In genomic region chr11:33722579-33723234, GRCh38 we compare ENCODE assay signal across 9 cellular contexts. TPM values are rescaled to one million over a fixed set of nuclear protein-coding genes. Genes with fewer than 3 reads are reported as not detected.
DNase-seq lines count a peak whose midpoint lies in the region; ATAC-seq and TF ChIP-seq lines count a peak whose summit lies in the region.
"Had no signal": no experiment of that assay in that cellular context is flagged by ENCODE, and none has a peak within 500 bp of the region (broad histone marks: within the 10 kb centered on the region; RNA-seq: fewer than 3 reads in every experiment).

No MANE protein-coding gene starts in this region.

- peak overlapping the region; percentile 32 for H3K27ac Mint-ChIP-seq in activated CD4-positive, alpha-beta T cell treated with anti-CD3 and anti-CD28 coated beads, Interleukin-2, amount 10 ng/mL, durations not matched to agents 7 days and 5 days

- H3K9me3 ChIP-seq in lower lobe of right lung: no peaks in the 10 kb centered on the region

- peak; percentile 57 for ATAC-seq in HG03103 (IDR thresholded peaks at IDR 0.05; ENCODE audit: low read depth, unreplicated experiment)
- ATAC-seq in lower lobe of right lung: peak; percentile 73

- peaks cover 47% of the 10 kb centered on the region for H3K36me3 ChIP-seq in lower lobe of right lung
- no peaks in the 10 kb centered on the region for H3K36me3 ChIP-seq in urinary bladder (ENCODE audit: insufficient read depth)

- H3K4me3 ChIP-seq in lower lobe of right lung (no peak overlapping the region), urinary bladder (ENCODE audit: low read depth, low read length) (no peak overlapping the region)

- H3K4me1 ChIP-seq in lower lobe of right lung: peaks cover 69% of the 10 kb centered on the region
- peaks cover 6% of the 10 kb centered on the region for H3K4me1 ChIP-seq in urinary bladder (ENCODE audit: insufficient read depth)

- H3K36me3 Mint-ChIP-seq in activated CD4-positive, alpha-beta T cell treated with anti-CD3 and anti-CD28 coated beads, Interleukin-2, amount 10 ng/mL, durations not matched to agents 7 days and 5 days (ENCODE audit: low read depth): peaks cover 22% of the 10 kb centered on the region

- DNase-seq in activated CD4-positive, alpha-beta T cell treated with anti-CD3 and anti-CD28 coated beads, Interleukin-2, amount 10 ng/mL, durations not matched to agents 7 days and 5 days: no peak
- no peak for DNase-seq in activated CD4-positive, alpha-beta T cell treated with anti-CD3 and anti-CD28 coated beads, Interleukin-2, amount 50 U/mL, for 1 hour
- DNase-seq in lower lobe of right lung (no peak), NCI-H774 (lab: John Stamatoyannopoulos, UW) (no peak), NCI-H146 (lab: John Stamatoyannopoulos, UW) (no peak)

- no peaks in the 10 kb centered on the region for H3K27me3 ChIP-seq in lower lobe of right lung (ENCODE audit: low read depth)

- no peak for TF ChIP-seq CTCF in lower lobe of right lung (IDR thresholded peaks at IDR 0.05)

- H3K27ac ChIP-seq in adipose tissue (ENCODE audit: low read depth, low read length) (peak overlapping the region; percentile 14), lower lobe of right lung (peak overlapping the region; percentile 84), urinary bladder (ENCODE audit: low read depth) (peak overlapping the region; percentile 12)

- H3K27me3 Mint-ChIP-seq in activated CD4-positive, alpha-beta T cell treated with anti-CD3 and anti-CD28 coated beads, Interleukin-2, amount 10 ng/mL, durations not matched to agents 7 days and 5 days: peaks cover 2% of the 10 kb centered on the region

- WGBS in adipose tissue, 3 donors: 55 to 93% (median 69%) methylated on average over 2 of the region's 2 CpGs
- 80% methylated on average over 2 of the region's 2 CpGs for WGBS in urinary bladder

- H3K9me3 Mint-ChIP-seq in activated CD4-positive, alpha-beta T cell treated with anti-CD3 and anti-CD28 coated beads, Interleukin-2, amount 10 ng/mL, durations not matched to agents 7 days and 5 days: no peaks in the 10 kb centered on the region

- no peak overlapping the region for H3K4me3 Mint-ChIP-seq in activated CD4-positive, alpha-beta T cell treated with anti-CD3 and anti-CD28 coated beads, Interleukin-2, amount 10 ng/mL, durations not matched to agents 7 days and 5 days

- H3K4me1 Mint-ChIP-seq in activated CD4-positive, alpha-beta T cell treated with anti-CD3 and anti-CD28 coated beads, Interleukin-2, amount 10 ng/mL, durations not matched to agents 7 days and 5 days: peaks cover 48% of the 10 kb centered on the region

- intact Hi-C loops in lower lobe of right lung (cut with DNase I): no loop called here

- POLR2A ChIA-PET in activated CD4-positive, alpha-beta T cell treated with anti-CD3 and anti-CD28 coated beads, Interleukin-2, amount 10 ng/mL, durations not matched to agents 7 days and 5 days (lab: Charles Lee): no interaction called here

- CTCF ChIA-PET in activated CD4-positive, alpha-beta T cell treated with anti-CD3 and anti-CD28 coated beads, Interleukin-2, amount 10 ng/mL, durations not matched to agents 7 days and 5 days (lab: Charles Lee): interaction anchor here (1.5 kb wide), 1 partner anchor 16 kb away, joined by 3 read pairs; no protein-coding TSS in a partner anchor

RNA-seq across cellular contexts. Expression of gene CD59, which starts 13.5 kb away (rescaled TPM):
- 10 to 100 TPM; 97.2 to 97.4 TPM for total RNA-seq in activated CD4-positive, alpha-beta T cell treated with anti-CD3 and anti-CD28 coated beads, Interleukin-2, amount 10 ng/mL, durations not matched to agents 7 days and 5 days
- polyA plus RNA-seq in adipose tissue (100 to 1,000 TPM in 2 of 3 donors, 10 to 100 TPM in 1; 93.3 to 524 (median 148) TPM), urinary bladder (464 TPM)
- total RNA-seq in lower lobe of right lung (816 TPM), urinary bladder (143 TPM)

RNA-seq across cellular contexts. Expression of gene C11orf91, which starts 22.1 kb away (rescaled TPM):
- under 1 TPM; 0.25 to 0.27 TPM for total RNA-seq in activated CD4-positive, alpha-beta T cell treated with anti-CD3 and anti-CD28 coated beads, Interleukin-2, amount 10 ng/mL, durations not matched to agents 7 days and 5 days
- polyA plus RNA-seq in adipose tissue (under 1 TPM in 1 of 3 donors, not detected in 2; 0.40 TPM), urinary bladder (not detected)
- total RNA-seq in lower lobe of right lung (not detected), urinary bladder (not detected)
- polyA plus RNA-seq: BJ had no signal

RNA-seq across cellular contexts. Expression of gene FBXO3, which starts 51.6 kb away (rescaled TPM):
- total RNA-seq in activated CD4-positive, alpha-beta T cell treated with anti-CD3 and anti-CD28 coated beads, Interleukin-2, amount 10 ng/mL, durations not matched to agents 7 days and 5 days: 10 to 100 TPM; 22.7 to 24.2 TPM
- 10 to 100 TPM; 17.2 to 27.3 (median 21.4) TPM for polyA plus RNA-seq in adipose tissue
- 32.6 TPM for total RNA-seq in lower lobe of right lung
- 64.8 TPM for total RNA-seq in urinary bladder
- polyA plus RNA-seq in urinary bladder: 39.7 TPM

Comparison
In these comparisons a context has a peak if more than half of its experiments do, and no peak if none do; other contexts are left out.
1. H3K27ac ChIP-seq: peak in every context shown above with its lines; median percentile 84 in lower lobe of right lung; 14 in adipose tissue; 12 in urinary bladder.